In the genomic region with DNA sequence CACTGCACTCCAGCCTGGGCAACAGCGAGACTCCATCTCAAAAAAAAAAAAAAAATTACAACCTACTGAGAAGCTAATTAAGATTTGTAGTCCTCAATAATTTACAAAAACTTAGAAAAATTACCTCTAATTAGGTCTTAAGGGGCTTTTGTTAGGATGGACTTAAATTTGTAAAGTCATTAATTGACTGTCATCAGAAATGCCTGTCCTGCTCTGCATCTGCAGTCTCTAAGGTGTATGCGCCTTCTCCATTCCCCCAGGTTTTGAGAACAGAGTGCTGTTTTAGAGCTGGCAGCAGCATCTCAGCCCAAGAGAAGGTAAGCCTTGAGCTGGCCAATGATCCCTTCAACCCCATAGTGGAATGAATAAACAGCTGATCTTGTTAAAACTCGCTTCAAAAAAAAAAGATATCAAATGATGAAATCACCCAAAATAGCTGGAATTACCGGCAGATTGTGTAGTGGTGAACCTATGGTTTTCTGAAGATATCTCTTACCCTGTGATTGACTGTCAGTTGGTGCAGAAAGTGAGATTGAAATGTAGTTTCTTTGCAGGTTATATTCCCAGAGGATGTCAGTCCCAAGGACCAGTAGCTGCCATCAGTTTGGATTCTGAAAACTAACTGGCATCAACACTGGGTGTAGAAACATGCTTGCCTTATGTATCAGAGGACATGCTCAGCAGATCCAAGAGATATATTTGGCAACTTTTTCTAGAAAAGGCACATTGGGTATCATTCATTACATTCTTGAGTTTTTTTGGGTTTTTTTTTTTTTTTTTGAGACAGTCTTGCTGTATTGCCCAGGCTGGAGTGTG, we compare ENCODE assay signal across 8 cellular contexts. TPM values are rescaled to one million over a fixed set of nuclear protein-coding genes. Genes with fewer than 3 reads are reported as not detected.
DNase-seq lines count a peak whose midpoint lies in the region; ATAC-seq lines count a peak whose summit lies in the region.

No MANE protein-coding gene starts in this region.

- H3K27me3 Mint-ChIP-seq in activated T-helper 2 cell treated with anti-CD3 and anti-CD28 coated beads, Interferon-gamma antibody, Interleukin-2, Interleukin-4, amounts not matched to agents 10 μg/mL and 5 μg/mL and 100 μg/mL, durations not matched to agents 14 hours and 24 hours and 36 hours (ENCODE audit: low read depth): no peaks in the 10 kb centered on the region

- H3K79me2 ChIP-seq in ACC112 (ENCODE audit: control insufficient read depth, insufficient read depth, low read length, unreplicated experiment) (peaks cover 49% of the 10 kb centered on the region), GM23248 (ENCODE audit: insufficient read depth) (peaks cover 44% of the 10 kb centered on the region)

- no peaks in the 10 kb centered on the region for H3K27me3 ChIP-seq in ACC112 (ENCODE audit: insufficient read depth, low read length)
- no peaks in the 10 kb centered on the region for H3K27me3 ChIP-seq in GM23248 (replicated peaks; ENCODE audit: insufficient read depth)

- no peaks in the 10 kb centered on the region for H3K9me2 ChIP-seq in GM23248 (ENCODE audit: insufficient read depth)

- DNase-seq in GM23248 (peak; percentile 61), NCI-H187 treated with DMSO at 0.1 percent for 48 hours (lab: John Stamatoyannopoulos, UW) (no peak), ACHN (no peak), MV-4-11 (lab: John Stamatoyannopoulos, UW) (no peak)
- DNase-seq in activated T-helper 2 cell treated with anti-CD3 and anti-CD28 coated beads, Interferon-gamma antibody, Interleukin-2, Interleukin-4, amounts not matched to agents 10 μg/mL and 5 μg/mL and 100 μg/mL, durations not matched to agents 14 hours and 24 hours and 36 hours (ENCODE audit: low spot score): no peak

- H3K9me3 Mint-ChIP-seq in activated T-helper 2 cell treated with anti-CD3 and anti-CD28 coated beads, Interferon-gamma antibody, Interleukin-2, Interleukin-4, amounts not matched to agents 10 μg/mL and 5 μg/mL and 100 μg/mL, durations not matched to agents 14 hours and 24 hours and 36 hours: no peaks in the 10 kb centered on the region

- H2AFZ ChIP-seq in ACC112 (ENCODE audit: low read length, unreplicated experiment): no peak overlapping the region
- H2AFZ ChIP-seq in GM23248: no peak overlapping the region

- H3K36me3 Mint-ChIP-seq in activated T-helper 2 cell treated with anti-CD3 and anti-CD28 coated beads, Interferon-gamma antibody, Interleukin-2, Interleukin-4, amounts not matched to agents 10 μg/mL and 5 μg/mL and 100 μg/mL, durations not matched to agents 14 hours and 24 hours and 36 hours (ENCODE audit: low read depth): peaks cover 65% of the 10 kb centered on the region

- H3K4me1 ChIP-seq in ACC112 (ENCODE audit: control insufficient read depth, insufficient read depth, low read length, unreplicated experiment) (peaks cover 31% of the 10 kb centered on the region), GM23248 (ENCODE audit: insufficient read depth) (peaks cover 29% of the 10 kb centered on the region)

- H3K4me2 ChIP-seq in GM23248 (ENCODE audit: unreplicated experiment): peak overlapping the region; percentile 96

- WGBS in GM23248 (ENCODE audit: low coverage in 1 of 2, low lambda C conversion rate in 2 of 2, missing lambda C conversion rate in 2 of 2), 2 experiments: 60 to 63% methylated on average over 4 of the region's 4 CpGs

- no peak for ATAC-seq in HG03342 (IDR thresholded peaks at IDR 0.05; ENCODE audit: unreplicated experiment)

- 0 out of 2 replicates have a peak, but pooled peaks cover 7% of the 10 kb centered on the region for H4K20me1 ChIP-seq in GM23248 (ENCODE audit: insufficient read depth)

- H3K4me3 ChIP-seq in ACC112 (ENCODE audit: low read depth, low read length): peak overlapping the region; percentile 92
- peak overlapping the region; percentile 99 for H3K4me3 ChIP-seq in GM23248
- 0 out of 2 replicates have a peak overlapping the region, but pooled peaks have one; percentile 97 for H3K4me3 ChIP-seq in iPS-18c (ENCODE audit: insufficient read depth, low read depth, low read length)

- H3K36me3 ChIP-seq in ACC112 (ENCODE audit: insufficient read depth, low read length) (peaks cover 48% of the 10 kb centered on the region), GM23248 (ENCODE audit: low read depth) (peaks cover 39% of the 10 kb centered on the region)

- peak overlapping the region; percentile 94 for H3K27ac Mint-ChIP-seq in activated T-helper 2 cell treated with anti-CD3 and anti-CD28 coated beads, Interferon-gamma antibody, Interleukin-2, Interleukin-4, amounts not matched to agents 10 μg/mL and 5 μg/mL and 100 μg/mL, durations not matched to agents 14 hours and 24 hours and 36 hours

- H3K9me3 ChIP-seq in GM23248 (ENCODE audit: low read depth) (no peaks in the 10 kb centered on the region), iPS-18c (ENCODE audit: control insufficient read depth, insufficient read depth, low read length) (no peaks in the 10 kb centered on the region)

- peaks cover 55% of the 10 kb centered on the region for H3F3A ChIP-seq in GM23248 (ENCODE audit: insufficient read depth)

- H3K9ac ChIP-seq in GM23248: peak overlapping the region; percentile 94

- intact Hi-C loops in activated T-helper 2 cell treated with anti-CD3 and anti-CD28 coated beads, Interferon-gamma antibody, Interleukin-2, Interleukin-4, amounts not matched to agents 10 μg/mL and 5 μg/mL and 100 μg/mL, durations not matched to agents 14 hours and 24 hours and 36 hours (cut with micrococcal nuclease): loop anchor here (5.0 kb wide), 1 partner anchor 96 kb away; no protein-coding TSS in a partner anchor

- H3K4me1 Mint-ChIP-seq in activated T-helper 2 cell treated with anti-CD3 and anti-CD28 coated beads, Interferon-gamma antibody, Interleukin-2, Interleukin-4, amounts not matched to agents 10 μg/mL and 5 μg/mL and 100 μg/mL, durations not matched to agents 14 hours and 24 hours and 36 hours (ENCODE audit: low read depth): peaks cover 31% of the 10 kb centered on the region

- H3K27ac ChIP-seq in ACC112 (ENCODE audit: low read depth, low read length) (peak overlapping the region; percentile 63), GM23248 (peak overlapping the region; percentile 66)

- H3K4me3 Mint-ChIP-seq in activated T-helper 2 cell treated with anti-CD3 and anti-CD28 coated beads, Interferon-gamma antibody, Interleukin-2, Interleukin-4, amounts not matched to agents 10 μg/mL and 5 μg/mL and 100 μg/mL, durations not matched to agents 14 hours and 24 hours and 36 hours (ENCODE audit: low read depth): peak overlapping the region; percentile 98

- in situ Hi-C loops in GM23248 (cut with MboI) (no loop called here), ACHN (cut with HindIII; ENCODE audit: low pct_ligation_motif_present, low pct_unique_long_range_greater_than_20kb, low sequenced_read_pairs) (no loop called here)

RNA-seq across cellular contexts. Expression of a gene that starts 25.7 kb away (rescaled TPM):
- total RNA-seq in GM23248 (2014; rRNA removed; shearing (Covaris generic)): 23.9 and 25.8 TPM in 2 replicates
- 19.5 and 19.6 TPM in 2 replicates for polyA plus RNA-seq in GM23248 (2016; fragmentation: Nextera tagmentation; extraction: Ambion mirVana)
- total RNA-seq in activated T-helper 2 cell treated with anti-CD3 and anti-CD28 coated beads, Interferon-gamma antibody, Interleukin-2, Interleukin-4, amounts not matched to agents 10 μg/mL and 5 μg/mL and 100 μg/mL, durations not matched to agents 14 hours and 24 hours and 36 hours: 44.4 and 46.8 TPM in 2 replicates

RNA-seq across cellular contexts. Expression of a gene that starts 51.0 kb away (rescaled TPM):
- total RNA-seq in GM23248 (2014; rRNA removed; shearing (Covaris generic)): 0.13 and 0.22 TPM in 2 replicates
- 0.15 and 0.54 TPM in 2 replicates for polyA plus RNA-seq in GM23248 (2016; fragmentation: Nextera tagmentation; extraction: Ambion mirVana)
- 2.0 and 2.6 TPM in 2 replicates for total RNA-seq in activated T-helper 2 cell treated with anti-CD3 and anti-CD28 coated beads, Interferon-gamma antibody, Interleukin-2, Interleukin-4, amounts not matched to agents 10 μg/mL and 5 μg/mL and 100 μg/mL, durations not matched to agents 14 hours and 24 hours and 36 hours
